ENCODE assay signal across 8 cellular contexts in the genomic region with DNA sequence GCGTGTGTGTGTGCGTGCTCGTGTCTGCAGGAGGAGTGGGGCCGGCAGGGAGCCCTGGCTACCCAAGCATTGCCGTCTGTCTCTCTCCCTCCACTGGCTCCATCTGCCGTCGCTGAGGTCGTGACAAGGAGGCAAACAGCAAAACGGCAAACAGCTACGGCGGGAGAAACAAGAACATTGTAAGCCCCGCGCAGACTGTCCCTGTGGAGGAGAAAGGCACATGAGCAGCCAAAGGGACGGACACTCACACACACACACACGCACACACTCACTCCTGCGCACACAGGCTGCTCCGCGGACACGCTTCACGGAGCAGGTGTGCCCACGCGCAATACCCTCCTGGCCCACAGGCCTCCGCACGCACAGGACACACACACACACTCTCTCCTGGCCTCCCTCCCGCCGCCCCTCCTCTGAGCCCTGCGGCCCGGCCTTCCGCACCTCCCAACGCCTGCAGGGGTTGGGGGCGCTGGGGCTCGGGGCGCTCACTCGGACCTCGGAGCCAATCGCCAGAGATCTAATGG. TPM values are rescaled to one million over a fixed set of nuclear protein-coding genes. Genes with fewer than 3 reads are reported as not detected.
A peak's percentile ranks its signal among the peaks of the same experiment; 100 is the strongest.
DNase-seq lines count a peak whose midpoint lies in the region; ATAC-seq and TF ChIP-seq lines count a peak whose summit lies in the region.

No MANE protein-coding gene starts in this region.

- no peak for TF ChIP-seq CTCF in NB4 (IDR thresholded peaks at IDR 0.05; ENCODE audit: low read depth, low read length)
- TF ChIP-seq CTCF in body of pancreas (IDR thresholded peaks at IDR 0.05): no peak
- TF ChIP-seq CTCF in lower leg skin (IDR thresholded peaks at IDR 0.05): no peak
- no peak for TF ChIP-seq CTCF in tibial nerve (IDR thresholded peaks at IDR 0.05)

- peak overlapping the region; percentile 70 for H3K4me3 ChIP-seq in NB4 (ENCODE audit: low read depth, low read length)
- peak overlapping the region in 1 of 2 donors; percentile 12 for H3K4me3 ChIP-seq in body of pancreas
- peak overlapping the region; percentile 29 for H3K4me3 ChIP-seq in lower leg skin (ENCODE audit: low read depth, poor library complexity, severe bottlenecking)
- H3K4me3 ChIP-seq in tibial nerve: peak overlapping the region; percentile 37 to 57 (median 44)

- intact Hi-C loops in body of pancreas (cut with DNase I) (no loop called here), lower leg skin (cut with DNase I; ENCODE audit: low total_unique reads) (no loop called here)

- no peaks in the 10 kb centered on the region for H3K36me3 ChIP-seq in body of pancreas (replicated peaks in 1 of 2; ENCODE audit: insufficient read depth in 1 of 2, low read depth in 2 of 2)
- no peaks in the 10 kb centered on the region for H3K36me3 ChIP-seq in tibial nerve

- ATAC-seq in activated CD4-positive, CD25-positive, alpha-beta regulatory T cell treated with anti-CD3 and anti-CD28 coated beads, Interleukin-2, amount 50 U/mL, for 24 hours: peak; percentile 20 to 24
- ATAC-seq in body of pancreas (peak; percentile 15), HG03095 (IDR thresholded peaks at IDR 0.05; ENCODE audit: unreplicated experiment) (no peak)

- TF ChIP-seq POLR2A in NB4 (IDR thresholded peaks at IDR 0.05; ENCODE audit: extremely low read depth, insufficient read length) (no peak), body of pancreas (IDR thresholded peaks at IDR 0.05) (no peak), lower leg skin (IDR thresholded peaks at IDR 0.05) (no peak), tibial nerve (IDR thresholded peaks at IDR 0.05) (no peak)

- no peaks in the 10 kb centered on the region for H3K9me3 ChIP-seq in body of pancreas
- no peaks in the 10 kb centered on the region for H3K9me3 ChIP-seq in tibial nerve

- H3K27me3 ChIP-seq in body of pancreas: peaks cover 0 to 6% of the 10 kb centered on the region in 2 donors
- peaks cover 0 to 84% of the 10 kb centered on the region in 2 donors for H3K27me3 ChIP-seq in tibial nerve

- H3K27ac ChIP-seq in body of pancreas (peak overlapping the region in 3 of 4 donors; percentile 49 to 54 (median 51)), tibial nerve (peak overlapping the region in 1 of 4 donors; percentile 57)

- no peak for DNase-seq in activated CD4-positive, CD25-positive, alpha-beta regulatory T cell treated with anti-CD3 and anti-CD28 coated beads, Interleukin-2, amount 50 U/mL, for 72 hours
- DNase-seq in NB4 (ENCODE audit: low read depth) (no peak), body of pancreas (peak in 3 of 4 donors; percentile 35 to 48 (median 38)), lower leg skin (ENCODE audit: low spot score in 2 of 2) (no peak), tibial nerve (ENCODE audit: low spot score in 2 of 2) (no peak), epidermal melanocyte (ENCODE audit: insufficient read length, low spot score) (no peak)

- H3K4me1 ChIP-seq in body of pancreas: peaks cover 18% of the 10 kb centered on the region
- peaks cover 0 to 34% (median 21%) of the 10 kb centered on the region in 4 donors for H3K4me1 ChIP-seq in tibial nerve

- TF ChIP-seq EP300 in tibial nerve (IDR thresholded peaks at IDR 0.05): no peak

- WGBS in body of pancreas, 2 donors: 0 to 4% methylated on average over 12 to 32 of the region's 36 CpGs
- 17 to 25% methylated on average over 30 to 32 of the region's 36 CpGs for WGBS in lower leg skin, 2 donors
- whole genome bisulfite sequencing in tibial nerve, 2 donors: 1 to 7% methylated on average over 23 to 25 of the region's 36 CpGs

RNA-seq across cellular contexts. Expression of a gene that starts 0.9 kb away (rescaled TPM):
- not detected for total RNA-seq in body of pancreas
- not detected for total RNA-seq in lower leg skin
- total RNA-seq in tibial nerve: not detected

RNA-seq across cellular contexts. Expression of a gene that starts 23.6 kb away (rescaled TPM):
- total RNA-seq in body of pancreas: 100 to 1,000 TPM; 109 to 153 TPM
- 100 to 1,000 TPM; 313 to 432 (median 391) TPM for total RNA-seq in lower leg skin
- total RNA-seq in tibial nerve: 100 to 1,000 TPM; 226 to 383 (median 285) TPM

Comparison
In these comparisons a context has a peak if more than half of its experiments do, and no peak if none do; other contexts are left out.
1. DNase-seq: peak in body of pancreas (3 of 4); none in activated CD4-positive, CD25-positive, alpha-beta regulatory T cell treated with anti-CD3 and anti-CD28 coated beads, Interleukin-2, amount 50 U/mL, for 72 hours (single experiment), NB4 (single experiment), lower leg skin (0 of 2), tibial nerve (0 of 2) and epidermal melanocyte (single experiment).